Comparison of ENCODE assay signal across 1 cellular context in genomic region chr11:62499311-62499956, GRCh38.
TF ChIP-seq lines count a peak whose summit lies in the region.

No MANE protein-coding gene starts in this region.

TF ChIP-seq in HepG2, 621 proteins besides CTCF, POLR2A, EP300 and RAD21 (continued from another document):
- 0 out of 2 replicates have a peak, but pooled peaks have one; percentile 24 for TF ChIP-seq ZNF687 (CRISPR knock-in tag; IDR thresholded peaks at IDR 0.05)
